3 cellular contexts compared by ENCODE assay signal in genomic region chr7:123099712-123100111, GRCh38.
"Had no signal": no experiment of that assay in that cellular context is flagged by ENCODE, and none has a peak within 500 bp of the region (broad histone marks: within the 10 kb centered on the region; RNA-seq: fewer than 3 reads in every experiment).

No MANE protein-coding gene starts in this region.

- ATAC-seq: GM12878 had no signal

- H3K4me3 ChIP-seq: GM12878 had no signal

- DNase-seq: GDM1, GF-D8 had no signal
